In genomic region chr6:167985911-167986595, GRCh38 we compare ENCODE assay signal across 2 cellular contexts.
TF ChIP-seq lines count a peak whose summit lies in the region.

No MANE protein-coding gene starts in this region.

TF ChIP-seq in IMR-90, 13 proteins besides CTCF, POLR2A, EP300 and RAD21:
- TF ChIP-seq SMC3 (IDR thresholded peaks at IDR 0.05; ENCODE audit: low read depth, low read length) (no peak), RFX5 (IDR thresholded peaks at IDR 0.05; ENCODE audit: low read depth, low read length) (no peak), MAZ (IDR thresholded peaks at IDR 0.05; ENCODE audit: borderline replicate concordance, low read depth, low read length) (no peak), CEBPB (IDR thresholded peaks at IDR 0.05; ENCODE audit: low read depth, low read length) (no peak), RCOR1 (IDR thresholded peaks at IDR 0.05; ENCODE audit: insufficient replicate concordance, low read length) (no peak), MAFK (IDR thresholded peaks at IDR 0.05; ENCODE audit: low read depth, low read length) (no peak)

TF ChIP-seq in H1, 55 proteins besides CTCF, POLR2A, EP300 and RAD21:
- no peak for TF ChIP-seq KDM5A (IDR thresholded peaks at IDR 0.05; ENCODE audit: low read length)
- no peak for TF ChIP-seq KDM4A (IDR thresholded peaks at IDR 0.05; ENCODE audit: low read depth, low read length, severe bottlenecking)
- TF ChIP-seq RXRA (IDR thresholded peaks at IDR 0.05; ENCODE audit: insufficient read depth, low read depth, low read length) = no peak
- TF ChIP-seq YY1 (IDR thresholded peaks at IDR 0.05; ENCODE audit: low read depth, low read length) = no peak
- TF ChIP-seq SUZ12 (IDR thresholded peaks at IDR 0.05; ENCODE audit: low read length) = no peak
- no peak for TF ChIP-seq ATF3 (IDR thresholded peaks at IDR 0.05; ENCODE audit: insufficient read depth, low read depth, low read length)
- no peak for TF ChIP-seq ZNF274 (IDR thresholded peaks at IDR 0.05; ENCODE audit: borderline replicate concordance, extremely low read depth, low read length)
- TF ChIP-seq CBX8 (IDR thresholded peaks at IDR 0.05; ENCODE audit: borderline replicate concordance, low read depth, low read length) = no peak
TF ChIP-seq in H1: peak in this region for 0.
